Comparison of ENCODE assay signal across 8 cellular contexts in the genomic region with DNA sequence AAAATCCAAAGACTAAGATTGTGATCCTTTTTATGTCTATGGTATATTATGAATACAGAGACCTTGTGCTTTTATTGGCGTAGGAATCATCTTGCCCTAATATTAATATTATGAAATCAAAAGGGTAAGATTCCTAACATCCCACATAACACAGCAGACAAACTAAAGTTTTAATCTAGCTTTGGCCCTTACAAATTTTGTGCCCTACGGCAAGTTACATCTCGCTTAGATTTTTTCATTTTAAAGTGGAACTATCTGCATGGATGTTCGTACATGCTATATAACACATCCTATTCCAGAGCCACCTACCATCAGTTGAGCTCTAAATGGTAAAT. TPM values are rescaled to one million over a fixed set of nuclear protein-coding genes. Genes with fewer than 3 reads are reported as not detected.
DNase-seq lines count a peak whose midpoint lies in the region; ATAC-seq, FAIRE-seq and TF ChIP-seq lines count a peak whose summit lies in the region.

No MANE protein-coding gene starts in this region.

- H3K27me3 Mint-ChIP-seq in activated CD4-positive, alpha-beta memory T cell treated with anti-CD3 and anti-CD28 coated beads for 36 hours: no peaks in the 10 kb centered on the region

- POLR2A ChIA-PET in activated CD4-positive, alpha-beta memory T cell treated with anti-CD3 and anti-CD28 coated beads for 36 hours (lab: Charles Lee): interaction anchor here (0.8 to 1.3 kb wide), 3 partner anchors 16 to 34 kb away, joined by 3 to 4 read pairs (median 3); no protein-coding TSS in a partner anchor

- H3K4me1 Mint-ChIP-seq in activated CD4-positive, alpha-beta memory T cell treated with anti-CD3 and anti-CD28 coated beads for 36 hours (ENCODE audit: low read depth): peaks cover 48% of the 10 kb centered on the region

- peak overlapping the region; percentile 16 for H2AFZ ChIP-seq in hepatocyte

- H3K36me3 ChIP-seq in H7 (replicated peaks; ENCODE audit: control insufficient read depth, insufficient read depth, low read length) (peaks cover 1% of the 10 kb centered on the region), hepatocyte (replicated peaks; ENCODE audit: insufficient read depth, low read depth) (no peaks in the 10 kb centered on the region), small intestine (ENCODE audit: control insufficient read depth in 2 of 2, insufficient read depth in 2 of 2, low read length in 2 of 2) (peaks cover 0 to 4% of the 10 kb centered on the region in 2 donors)

- no peak for TF ChIP-seq CTCF in hepatocyte (IDR thresholded peaks at IDR 0.05; ENCODE audit: poor library complexity)

- 7% methylated on average over 4 of the region's 4 CpGs for WGBS in hepatocyte (ENCODE audit: low lambda C conversion rate, missing lambda C conversion rate)
- WGBS in small intestine, 3 donors: 1 to 4% (median 3%) methylated on average over 4 of the region's 4 CpGs

- H3K9me3 ChIP-seq in hepatocyte (ENCODE audit: low read depth) (no peaks in the 10 kb centered on the region), small intestine (ENCODE audit: control insufficient read depth, low read depth) (no peaks in the 10 kb centered on the region)

- peak overlapping the region; percentile 96 for H3K4me3 Mint-ChIP-seq in activated CD4-positive, alpha-beta memory T cell treated with anti-CD3 and anti-CD28 coated beads for 36 hours

- DNase-seq in H7 (no peak), hepatocyte (ENCODE audit: low spot score) (no peak), small intestine (no peak), NCI-H345 (lab: John Stamatoyannopoulos, UW) (no peak), SHP77 (lab: John Stamatoyannopoulos, UW) (no peak)
- DNase-seq in activated CD4-positive, alpha-beta memory T cell treated with anti-CD3 and anti-CD28 coated beads for 36 hours: no peak

- H3K4me1 ChIP-seq in hepatocyte (ENCODE audit: insufficient read depth) (peaks cover 16% of the 10 kb centered on the region), small intestine (ENCODE audit: control insufficient read depth in 2 of 2, insufficient read depth in 1 of 2, low read depth in 1 of 2, low read length in 1 of 2) (peaks cover 2 to 17% of the 10 kb centered on the region in 2 donors)

- intact Hi-C loops in activated CD4-positive, alpha-beta memory T cell treated with anti-CD3 and anti-CD28 coated beads for 36 hours (cut with micrococcal nuclease): loop anchor here (1.0 to 5.0 kb wide), 5 partner anchors 188 to 957 kb away; a partner anchor contains a TSS

- no peaks in the 10 kb centered on the region for H3K27me3 ChIP-seq in H7 (ENCODE audit: control insufficient read depth, insufficient read depth, low read length)
- H3K27me3 ChIP-seq in hepatocyte: no peaks in the 10 kb centered on the region
- H3K27me3 ChIP-seq in small intestine (ENCODE audit: control insufficient read depth in 2 of 2, insufficient read depth in 2 of 2, low read length in 2 of 2): no peaks in the 10 kb centered on the region

- no peak for TF ChIP-seq POLR2A in GM18505 (IDR thresholded peaks at IDR 0.05; ENCODE audit: borderline replicate concordance, extremely low read depth, insufficient read depth, insufficient read length)

- H3K27ac Mint-ChIP-seq in activated CD4-positive, alpha-beta memory T cell treated with anti-CD3 and anti-CD28 coated beads for 36 hours: peak overlapping the region; percentile 99

- ATAC-seq in HG03039 (IDR thresholded peaks at IDR 0.05; ENCODE audit: unreplicated experiment) (no peak), GM18505 (IDR thresholded peaks at IDR 0.05; ENCODE audit: unreplicated experiment) (no peak)

- H4K20me1 ChIP-seq in hepatocyte (ENCODE audit: insufficient read depth, poor library complexity, severe bottlenecking): peaks cover 25% of the 10 kb centered on the region

- H3K4me2 ChIP-seq in hepatocyte: peak overlapping the region; percentile 79

- H3K4me3 ChIP-seq in H7 (ENCODE audit: insufficient read depth, low read depth, low read length) (peak overlapping the region; percentile 90), hepatocyte (peak overlapping the region; percentile 74), small intestine (ENCODE audit: low read depth in 1 of 2, low read length in 2 of 2) (peak overlapping the region; percentile 63 to 75)

- H3K9me3 Mint-ChIP-seq in activated CD4-positive, alpha-beta memory T cell treated with anti-CD3 and anti-CD28 coated beads for 36 hours: no peaks in the 10 kb centered on the region

- peaks cover 80% of the 10 kb centered on the region for H3K79me2 ChIP-seq in hepatocyte

- no peaks in the 10 kb centered on the region for H3K9me2 ChIP-seq in hepatocyte (replicated peaks; ENCODE audit: insufficient read depth)

- FAIRE-seq in small intestine (lab: Jason Lieb, UNC): no peak

- H3K27ac ChIP-seq in hepatocyte (peak overlapping the region; percentile 96), small intestine (ENCODE audit: low read depth in 1 of 2, low read length in 1 of 2) (peak overlapping the region; percentile 93 to 99)

- H3K36me3 Mint-ChIP-seq in activated CD4-positive, alpha-beta memory T cell treated with anti-CD3 and anti-CD28 coated beads for 36 hours: peaks cover 25% of the 10 kb centered on the region

- CTCF ChIA-PET in activated CD4-positive, alpha-beta memory T cell treated with anti-CD3 and anti-CD28 coated beads for 36 hours (lab: Charles Lee): interaction anchor here (0.7 to 2.6 kb wide), 5 partner anchors 10 to 443 kb away, joined by 3 to 10 read pairs (median 4); no protein-coding TSS in a partner anchor

RNA-seq across cellular contexts. Expression of a gene that starts 0.2 kb away (rescaled TPM):
- total RNA-seq in H7 (2014; rRNA removed; shearing (Covaris generic)): 4.5 and 6.2 TPM in 2 replicates
- total RNA-seq in activated CD4-positive, alpha-beta memory T cell treated with anti-CD3 and anti-CD28 coated beads for 36 hours: 1 to 10 TPM; 5.9 to 6.5 TPM
- total RNA-seq in hepatocyte: 12.5 and 13.1 TPM in 2 replicates
- polyA plus RNA-seq in hepatocyte (8.8 and 11.5 TPM in 2 replicates), small intestine (10 to 100 TPM in 1 of 3 donors, 1 to 10 TPM in 2; 6.9 to 11.2 (median 8.9) TPM)

RNA-seq across cellular contexts. Expression of a gene that starts 16.0 kb away (rescaled TPM):
- total RNA-seq in H7 (2014; rRNA removed; shearing (Covaris generic)): not detected in 2 replicates
- total RNA-seq in activated CD4-positive, alpha-beta memory T cell treated with anti-CD3 and anti-CD28 coated beads for 36 hours: not detected
- not detected in 2 replicates for total RNA-seq in hepatocyte
- polyA plus RNA-seq in hepatocyte: 0.39 TPM in 1 of 2 replicates, not detected in the other
- not detected for polyA plus RNA-seq in small intestine

RNA-seq across cellular contexts. Expression of a gene that starts 36.3 kb away (rescaled TPM):
- total RNA-seq in H7 (2014; rRNA removed; shearing (Covaris generic)): 0.14 and 1.8 TPM in 2 replicates
- total RNA-seq in activated CD4-positive, alpha-beta memory T cell treated with anti-CD3 and anti-CD28 coated beads for 36 hours: under 1 TPM; 0.87 to 0.95 TPM
- total RNA-seq in hepatocyte: 5.9 and 6.7 TPM in 2 replicates
- polyA plus RNA-seq in hepatocyte (0.08 TPM in 1 of 2 replicates, not detected in the other), small intestine (under 1 TPM in 1 of 3 donors, not detected in 2; 0.12 TPM)
